ENCODE assay signal across 17 cellular contexts in the genomic region with DNA sequence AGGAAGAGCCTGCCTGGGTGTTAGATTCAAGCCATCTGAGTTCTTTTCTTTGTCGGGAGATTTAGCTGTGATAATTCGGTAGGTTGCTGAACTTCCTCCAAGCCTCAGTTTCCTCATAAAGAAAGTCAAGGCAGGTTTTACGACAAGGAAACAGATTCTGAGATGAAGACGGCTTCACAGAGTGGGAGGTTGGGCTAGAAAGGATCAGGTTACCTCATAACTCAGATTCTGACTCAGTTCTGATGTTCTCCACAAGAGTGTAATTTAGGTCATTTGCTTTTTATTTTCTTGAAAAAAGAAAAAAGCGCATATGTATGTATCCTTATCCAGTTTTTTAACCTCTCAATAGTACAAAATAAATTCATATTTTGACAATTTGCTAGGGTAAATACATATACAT. TPM values are rescaled to one million over a fixed set of nuclear protein-coding genes. Genes with fewer than 3 reads are reported as not detected.
DNase-seq lines count a peak whose midpoint lies in the region; ATAC-seq, FAIRE-seq and TF ChIP-seq lines count a peak whose summit lies in the region.
"Had no signal": no experiment of that assay in that cellular context is flagged by ENCODE, and none has a peak within 500 bp of the region (broad histone marks: within the 10 kb centered on the region; RNA-seq: fewer than 3 reads in every experiment).

No MANE protein-coding gene starts in this region.

- peaks cover 7% of the 10 kb centered on the region for H3K27me3 Mint-ChIP-seq in nephron progenitor cell (ENCODE audit: low read depth, poor library complexity)
- H3K27me3 Mint-ChIP-seq: progenitor cell of endocrine pancreas had no signal

- no peaks in the 10 kb centered on the region for H3K9me3 ChIP-seq in colonic mucosa
- H3K9me3 ChIP-seq: BLaER1, testis had no signal

- H3K36me3 ChIP-seq in bronchial epithelial cell (ENCODE audit: control insufficient read depth, insufficient read depth, low read length) = no peaks in the 10 kb centered on the region
- no peaks in the 10 kb centered on the region for H3K36me3 ChIP-seq in colonic mucosa
- H3K36me3 ChIP-seq: BLaER1 had no signal

- H3K4me3 ChIP-seq in bronchial epithelial cell (ENCODE audit: low read depth, low read length) = no peak overlapping the region
- no peak overlapping the region for H3K4me3 ChIP-seq in colonic mucosa
- H3K4me3 ChIP-seq: BLaER1, GM12878, testis had no signal

- H3K27me3 ChIP-seq in bronchial epithelial cell (ENCODE audit: control insufficient read depth, insufficient read depth, low read length) = no peaks in the 10 kb centered on the region
- no peaks in the 10 kb centered on the region for H3K27me3 ChIP-seq in colonic mucosa
- H3K27me3 ChIP-seq: BLaER1, testis had no signal

- peak overlapping the region; percentile 3 for H3K27ac Mint-ChIP-seq in nephron progenitor cell
- H3K27ac Mint-ChIP-seq: progenitor cell of endocrine pancreas had no signal

- FAIRE-seq in bronchial epithelial cell (lab: Jason Lieb, UNC) = no peak
- FAIRE-seq: GM12878 had no signal

- no peak overlapping the region for H3K9ac ChIP-seq in colonic mucosa (ENCODE audit: low read depth in 2 of 2, low read length in 2 of 2)
- H3K9ac ChIP-seq: BLaER1 had no signal

- TF ChIP-seq CTCF in bronchial epithelial cell (IDR thresholded peaks at IDR 0.05; ENCODE audit: insufficient read depth, low read length, severe bottlenecking) (no peak), nephron progenitor cell (IDR thresholded peaks at IDR 0.05) (no peak), colonic mucosa (IDR thresholded peaks at IDR 0.05) (no peak)

- no peak overlapping the region for H3K4me3 Mint-ChIP-seq in nephron progenitor cell

- H3K36me3 Mint-ChIP-seq in nephron progenitor cell (ENCODE audit: low read depth) = no peaks in the 10 kb centered on the region

- no peaks in the 10 kb centered on the region for H3K4me1 ChIP-seq in colonic mucosa
- H3K4me1 ChIP-seq: BLaER1, testis had no signal

- DNase-seq in ELR (ENCODE audit: low read depth) = peak; percentile 42
- DNase-seq in LHCN-M2 (ENCODE audit: low read depth) = peak; percentile 32
- DNase-seq in bronchial epithelial cell (ENCODE audit: low read depth) = peak; percentile 68
- DNase-seq in nephron progenitor cell = no peak
- no peak for DNase-seq in NOMO-1 (lab: John Stamatoyannopoulos, UW; ENCODE audit: unreplicated experiment in 2 of 2)
- no peak for DNase-seq in ureter (ENCODE audit: low spot score)
- no peak for DNase-seq in colonic mucosa
- DNase-seq: activated gamma-delta T cell, DMS79, islet precursor cell, NCI-H1048, NCI-H345, testis had no signal

- no peak overlapping the region for H3K27ac ChIP-seq in colonic mucosa
- H3K27ac ChIP-seq: BLaER1, testis had no signal

- ATAC-seq in GM21619 (IDR thresholded peaks at IDR 0.05; ENCODE audit: unreplicated experiment) = no peak
- ATAC-seq: GM12878 had no signal

- peaks cover 25% of the 10 kb centered on the region for H3K4me1 Mint-ChIP-seq in nephron progenitor cell

- intact Hi-C loops in colonic mucosa (cut with DNase I) = no loop called here

- H3K9me3 Mint-ChIP-seq in nephron progenitor cell = no peaks in the 10 kb centered on the region

RNA-seq across cellular contexts. Expression of a gene that starts 47.2 kb away (rescaled TPM):
- 10.4 and 10.7 TPM in 2 replicates for total RNA-seq in LHCN-M2 (2014; rRNA removed)
- 14.8 TPM for polyA plus RNA-seq in LHCN-M2 (2012)
- 6.8 and 9.2 TPM in 2 replicates for total RNA-seq in bronchial epithelial cell
- total RNA-seq in ureter = 62.3 TPM
- 10 to 100 TPM; 43.7 to 66.3 TPM for total RNA-seq in colonic mucosa

Comparison
In these comparisons a context has a peak if more than half of its experiments do, and no peak if none do; other contexts are left out.
1. DNase-seq: peak in ELR (single experiment), LHCN-M2 (single experiment) and bronchial epithelial cell (single experiment); none in nephron progenitor cell (single experiment), NOMO-1 (0 of 2), ureter (single experiment) and colonic mucosa (single experiment).